ENCODE assay signal across 9 cellular contexts in genomic region chr11:65391007-65391406, GRCh38. TPM values are rescaled to one million over a fixed set of nuclear protein-coding genes. Genes with fewer than 3 reads are reported as not detected.
DNase-seq lines count a peak whose midpoint lies in the region; ATAC-seq, FAIRE-seq and TF ChIP-seq lines count a peak whose summit lies in the region.
"Had no signal": no experiment of that assay in that cellular context is flagged by ENCODE, and none has a peak within 500 bp of the region (broad histone marks: within the 10 kb centered on the region; RNA-seq: fewer than 3 reads in every experiment).

No MANE protein-coding gene starts in this region.

- FAIRE-seq in GM19239 (lab: Jason Lieb, UNC), result no peak

- 69% methylated on average over 9 of the region's 9 CpGs for WGBS in HUES64

- 0 out of 2 replicates have a peak overlapping the region, but pooled peaks have one; percentile 40 for H3K27ac ChIP-seq in HUES64 (ENCODE audit: low read depth, low read length)
- peak overlapping the region; percentile 47 to 61 for H3K27ac ChIP-seq in thoracic aorta

- no peaks in the 10 kb centered on the region for H3K27me3 ChIP-seq in HUES64 (ENCODE audit: insufficient read depth, low read length)
- H3K27me3 ChIP-seq in kidney epithelial cell (ENCODE audit: control insufficient read depth, insufficient read depth, low read length), result no peaks in the 10 kb centered on the region
- no peaks in the 10 kb centered on the region for H3K27me3 ChIP-seq in thoracic aorta (replicated peaks; ENCODE audit: insufficient read depth)

- H3K4me1 ChIP-seq in HUES64 (ENCODE audit: insufficient read depth, low read length), result peaks cover 15% of the 10 kb centered on the region; the same call in 1 of the 2 replicates
- H3K4me1 ChIP-seq in thoracic aorta (ENCODE audit: control insufficient read depth in 1 of 2, low read depth in 2 of 2), result peaks cover 19 to 51% of the 10 kb centered on the region in 2 donors

- peaks cover 11% of the 10 kb centered on the region; the same call in 1 of the 2 replicates for H3K36me3 ChIP-seq in HUES64 (ENCODE audit: insufficient read depth, low read length)
- no peaks in the 10 kb centered on the region for H3K36me3 ChIP-seq in kidney epithelial cell (ENCODE audit: control insufficient read depth, insufficient read depth, low read length)
- peaks cover 17% of the 10 kb centered on the region for H3K36me3 ChIP-seq in thoracic aorta

- H3K4me3 ChIP-seq in HUES64 (ENCODE audit: low read length) (no peak overlapping the region), cardiac fibroblast (replicated peaks in 1 of 2; ENCODE audit: low read depth in 2 of 2, low read length in 2 of 2) (peak overlapping the region; percentile 15 to 18), kidney epithelial cell (ENCODE audit: low read depth, low read length) (no peak overlapping the region), thoracic aorta (peak overlapping the region; percentile 51)

- H3K9me3 ChIP-seq in HUES64 (ENCODE audit: insufficient read depth, low read depth, low read length) (no peaks in the 10 kb centered on the region), thoracic aorta (no peaks in the 10 kb centered on the region)

- no peak overlapping the region for H3K9ac ChIP-seq in HUES64 (ENCODE audit: low read depth, low read length)

- DNase-seq in cardiac fibroblast (ENCODE audit: low read depth in 2 of 2), result peak; percentile 39 to 42
- no peak for DNase-seq in kidney epithelial cell (ENCODE audit: low read depth)
- DNase-seq in thoracic aorta (ENCODE audit: low spot score), result no peak
- no peak for DNase-seq in GM19239 (ENCODE audit: insufficient read length, low spot score)
- no peak for DNase-seq in NCI-H69 (lab: John Stamatoyannopoulos, UW)
- DNase-seq in NCI-H82 (lab: John Stamatoyannopoulos, UW), result no peak
- DNase-seq in NCI-H1105 treated with DMSO at 0.1 percent for 48 hours (lab: John Stamatoyannopoulos, UW), result no peak
- DNase-seq: hippocampal formation had no signal

- ATAC-seq in thoracic aorta (ENCODE audit: insufficient number of reproducible peaks, low FRiP score, low read depth), result no peak

- peak; percentile 9 for TF ChIP-seq CTCF in cardiac fibroblast (IDR thresholded peaks at IDR 0.05; ENCODE audit: low read depth, low read length)
- TF ChIP-seq CTCF in kidney epithelial cell (IDR thresholded peaks at IDR 0.05; ENCODE audit: insufficient read depth, low read length, poor library complexity, severe bottlenecking), result peak; percentile 22
- TF ChIP-seq CTCF in thoracic aorta (IDR thresholded peaks at IDR 0.05), result no peak

RNA-seq across cellular contexts. Expression of gene FRMD8, which starts 4.6 kb away (rescaled TPM):
- polyA plus RNA-seq in HUES64 (2013, experiment 1 of 2), result 12.1 TPM
- polyA plus RNA-seq in HUES64 (2013, experiment 2 of 2), result 12.2 TPM
- total RNA-seq in kidney epithelial cell (39.0 and 47.2 TPM in 2 replicates), thoracic aorta (10 to 100 TPM; 45.2 to 45.9 TPM)

RNA-seq across cellular contexts. Expression of gene SLC25A45, which starts 8.6 kb away (rescaled TPM):
- polyA plus RNA-seq in HUES64 (2013, experiment 1 of 2), result 0.55 TPM
- polyA plus RNA-seq in HUES64 (2013, experiment 2 of 2), result 1.9 TPM
- total RNA-seq in kidney epithelial cell (0.29 and 0.82 TPM in 2 replicates), thoracic aorta (10 to 100 TPM; 19.0 to 26.7 TPM)

RNA-seq across cellular contexts. Expression of gene NEAT1, which starts 31.6 kb away (rescaled TPM):
- 3.6 TPM for polyA plus RNA-seq in HUES64 (2013, experiment 1 of 2)
- polyA plus RNA-seq in HUES64 (2013, experiment 2 of 2), result 3.6 TPM
- 28.7 and 39.8 TPM in 2 replicates for total RNA-seq in kidney epithelial cell
- total RNA-seq in thoracic aorta, result 1,000 to 10,000 TPM in 1 of 2 donors, 100 to 1,000 TPM in 1; 848 to 1,659 TPM

RNA-seq across cellular contexts. Expression of gene TIGD3, which starts 36.5 kb away (rescaled TPM):
- polyA plus RNA-seq in HUES64 (2013, experiment 1 of 2), result 0.75 TPM
- 0.70 TPM for polyA plus RNA-seq in HUES64 (2013, experiment 2 of 2)
- total RNA-seq in kidney epithelial cell (0.89 and 1.3 TPM in 2 replicates), thoracic aorta (not detected)

RNA-seq across cellular contexts. Expression of gene DPF2, which starts 57.4 kb away (rescaled TPM):
- 57.5 TPM for polyA plus RNA-seq in HUES64 (2013, experiment 1 of 2)
- 54.6 TPM for polyA plus RNA-seq in HUES64 (2013, experiment 2 of 2)
- total RNA-seq in kidney epithelial cell, result 53.9 and 59.4 TPM in 2 replicates
- 10 to 100 TPM; 33.3 to 49.4 TPM for total RNA-seq in thoracic aorta

Comparison
In these comparisons a context has a peak if more than half of its experiments do, and no peak if none do; other contexts are left out.
1. H3K4me3 ChIP-seq: peak in cardiac fibroblast (2 of 2) and thoracic aorta (single experiment); none in HUES64 (single experiment) and kidney epithelial cell (single experiment).
2. DNase-seq: peak in cardiac fibroblast (2 of 2); none in kidney epithelial cell (single experiment), thoracic aorta (single experiment), GM19239 (single experiment), NCI-H69 (single experiment), NCI-H82 (single experiment) and NCI-H1105 treated with DMSO at 0.1 percent for 48 hours (single experiment).
3. RNA of gene SLC25A45, which starts 8.6 kb away (total RNA-seq): 19.0 to 26.7 TPM in thoracic aorta; 0.29 to 0.82 TPM in kidney epithelial cell; every median in the first group is over 10 times any median in the second.
4. RNA of gene NEAT1, which starts 31.6 kb away (total RNA-seq): 848 to 1,659 TPM in thoracic aorta; 28.7 to 39.8 TPM in kidney epithelial cell; every median in the first group is over 10 times any median in the second.